Comparison of ENCODE assay signal across 1 cellular context in genomic region chr10:72248477-72249151, GRCh38.
TF ChIP-seq lines count a peak whose summit lies in the region.

No MANE protein-coding gene starts in this region.

TF ChIP-seq in HepG2, 621 proteins besides CTCF, POLR2A, EP300 and RAD21 (continued from another document and continues in another):
- TF ChIP-seq ZNF260 (CRISPR knock-in tag; IDR thresholded peaks at IDR 0.05; ENCODE audit: borderline replicate concordance, low read depth) (no peak), ZNF256 (CRISPR knock-in tag; conservative IDR thresholded peaks at IDR 0.05) (no peak), NFIB (CRISPR knock-in tag; IDR thresholded peaks at IDR 0.05; ENCODE audit: borderline replicate concordance) (no peak), FOXA3 (CRISPR knock-in tag; IDR thresholded peaks at IDR 0.05) (no peak), ZNF501 (CRISPR knock-in tag; IDR thresholded peaks at IDR 0.05) (peak; percentile 73), BRCA1 (CRISPR knock-in tag; IDR thresholded peaks at IDR 0.05) (no peak), NCOR1 (IDR thresholded peaks at IDR 0.05; ENCODE audit: borderline replicate concordance, low read length) (no peak), MXI1 (IDR thresholded peaks at IDR 0.05; ENCODE audit: borderline replicate concordance, low read depth, low read length) (no peak), TMF1 (CRISPR knock-in tag; IDR thresholded peaks at IDR 0.05; ENCODE audit: low read depth) (no peak), MNT (IDR thresholded peaks at IDR 0.05) (no peak), CEBPG (CRISPR knock-in tag; IDR thresholded peaks at IDR 0.05) (peak; percentile 51; the same call in 1 of the 2 replicates), ZNF800 (CRISPR knock-in tag; IDR thresholded peaks at IDR 0.05) (no peak), ARID5B (CRISPR knock-in tag; IDR thresholded peaks at IDR 0.05) (0 out of 2 replicates have a peak, but pooled peaks have one; percentile 38), SRF (IDR thresholded peaks at IDR 0.05; ENCODE audit: low read depth, low read length) (no peak), ATF7-NPFF (CRISPR knock-in tag; IDR thresholded peaks at IDR 0.05; ENCODE audit: low read depth) (no peak; the same call in 1 of the 2 replicates), GATAD2A (CRISPR knock-in tag; IDR thresholded peaks at IDR 0.05) (no peak), HNRNPLL (IDR thresholded peaks at IDR 0.05; ENCODE audit: low read depth, low read length, poor library complexity, severe bottlenecking) (no peak), MYC (CRISPR knock-in tag; IDR thresholded peaks at IDR 0.05; ENCODE audit: borderline replicate concordance) (peak; percentile 81; the same call in 1 of the 2 replicates), ZC3H4 (CRISPR knock-in tag; IDR thresholded peaks at IDR 0.05; ENCODE audit: borderline replicate concordance) (no peak), XBP1 (CRISPR knock-in tag; IDR thresholded peaks at IDR 0.05) (no peak), ZSCAN9 (CRISPR knock-in tag; IDR thresholded peaks at IDR 0.05; ENCODE audit: borderline replicate concordance) (0 out of 2 replicates have a peak, but pooled peaks have one; percentile 74), MIER2 (CRISPR knock-in tag; IDR thresholded peaks at IDR 0.05) (no peak), CBX2 (IDR thresholded peaks at IDR 0.05; ENCODE audit: low read depth, low read length) (no peak), CBX2 (CRISPR knock-in tag; IDR thresholded peaks at IDR 0.05; ENCODE audit: low read depth) (0 out of 2 replicates have a peak, but pooled peaks have one; percentile 61), TBP (CRISPR knock-in tag; IDR thresholded peaks at IDR 0.05) (peak; percentile 72; the same call in 1 of the 2 replicates), GFI1 (CRISPR knock-in tag; IDR thresholded peaks at IDR 0.05; ENCODE audit: borderline replicate concordance) (no peak), ZNF335 (CRISPR knock-in tag; IDR thresholded peaks at IDR 0.05) (0 out of 2 replicates have a peak, but pooled peaks have one; percentile 56), ZNF275 (CRISPR knock-in tag; IDR thresholded peaks at IDR 0.05; ENCODE audit: borderline replicate concordance) (no peak), BHLHE40 (IDR thresholded peaks at IDR 0.05; ENCODE audit: low read length) (no peak), MIER3 (CRISPR knock-in tag; IDR thresholded peaks at IDR 0.05; ENCODE audit: borderline replicate concordance) (peak; percentile 59; the same call in 1 of the 2 replicates), AHR (CRISPR knock-in tag; IDR thresholded peaks at IDR 0.05) (no peak), MEIS2 (CRISPR knock-in tag; IDR thresholded peaks at IDR 0.05) (0 out of 2 replicates have a peak, but pooled peaks have one; percentile 40), ZNF20 (CRISPR knock-in tag; IDR thresholded peaks at IDR 0.05) (no peak), ZNF292 (CRISPR knock-in tag; IDR thresholded peaks at IDR 0.05; ENCODE audit: borderline replicate concordance, low read depth) (peak; percentile 92), ZNF747 (CRISPR knock-in tag; IDR thresholded peaks at IDR 0.05; ENCODE audit: borderline replicate concordance) (no peak), ZNF780A (CRISPR knock-in tag; IDR thresholded peaks at IDR 0.05) (no peak), ZBTB10 (CRISPR knock-in tag; IDR thresholded peaks at IDR 0.05; ENCODE audit: borderline replicate concordance) (no peak; the same call in 1 of the 2 replicates), ZNF607 (CRISPR knock-in tag; IDR thresholded peaks at IDR 0.05; ENCODE audit: borderline replicate concordance) (0 out of 2 replicates have a peak, but pooled peaks have one; percentile 32), ZNF614 (CRISPR knock-in tag; IDR thresholded peaks at IDR 0.05; ENCODE audit: borderline replicate concordance) (peak; percentile 58; the same call in 1 of the 2 replicates), ZNF879 (CRISPR knock-in tag; IDR thresholded peaks at IDR 0.05) (no peak), ZNF839 (CRISPR knock-in tag; IDR thresholded peaks at IDR 0.05; ENCODE audit: borderline replicate concordance) (no peak), ZMAT5 (CRISPR knock-in tag; IDR thresholded peaks at IDR 0.05; ENCODE audit: borderline replicate concordance, low read depth) (no peak), SKI (IDR thresholded peaks at IDR 0.05; ENCODE audit: partially characterized antibody) (no peak), SMARCC2 (IDR thresholded peaks at IDR 0.05) (no peak), HOXD1 (CRISPR knock-in tag; IDR thresholded peaks at IDR 0.05) (no peak), ARNTL (CRISPR knock-in tag; IDR thresholded peaks at IDR 0.05) (peak; percentile 19; the same call in 1 of the 2 replicates), ZNF382 (CRISPR knock-in tag; IDR thresholded peaks at IDR 0.05; ENCODE audit: borderline replicate concordance) (no peak), ZNF567 (CRISPR knock-in tag; IDR thresholded peaks at IDR 0.05; ENCODE audit: borderline replicate concordance) (peak; percentile 31; the same call in 1 of the 2 replicates), MED13 (CRISPR knock-in tag; IDR thresholded peaks at IDR 0.05) (no peak)
- TF ChIP-seq, protein P1, sequence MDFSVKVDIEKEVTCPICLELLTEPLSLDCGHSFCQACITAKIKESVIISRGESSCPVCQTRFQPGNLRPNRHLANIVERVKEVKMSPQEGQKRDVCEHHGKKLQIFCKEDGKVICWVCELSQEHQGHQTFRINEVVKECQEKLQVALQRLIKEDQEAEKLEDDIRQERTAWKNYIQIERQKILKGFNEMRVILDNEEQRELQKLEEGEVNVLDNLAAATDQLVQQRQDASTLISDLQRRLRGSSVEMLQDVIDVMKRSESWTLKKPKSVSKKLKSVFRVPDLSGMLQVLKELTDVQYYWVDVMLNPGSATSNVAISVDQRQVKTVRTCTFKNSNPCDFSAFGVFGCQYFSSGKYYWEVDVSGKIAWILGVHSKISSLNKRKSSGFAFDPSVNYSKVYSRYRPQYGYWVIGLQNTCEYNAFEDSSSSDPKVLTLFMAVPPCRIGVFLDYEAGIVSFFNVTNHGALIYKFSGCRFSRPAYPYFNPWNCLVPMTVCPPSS (IDR thresholded peaks at IDR 0.05): no peak
- TF ChIP-seq, protein P2, sequence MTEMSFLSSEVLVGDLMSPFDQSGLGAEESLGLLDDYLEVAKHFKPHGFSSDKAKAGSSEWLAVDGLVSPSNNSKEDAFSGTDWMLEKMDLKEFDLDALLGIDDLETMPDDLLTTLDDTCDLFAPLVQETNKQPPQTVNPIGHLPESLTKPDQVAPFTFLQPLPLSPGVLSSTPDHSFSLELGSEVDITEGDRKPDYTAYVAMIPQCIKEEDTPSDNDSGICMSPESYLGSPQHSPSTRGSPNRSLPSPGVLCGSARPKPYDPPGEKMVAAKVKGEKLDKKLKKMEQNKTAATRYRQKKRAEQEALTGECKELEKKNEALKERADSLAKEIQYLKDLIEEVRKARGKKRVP (CRISPR knock-in tag; IDR thresholded peaks at IDR 0.05): no peak; a peak in 1 of 4 replicates
- TF ChIP-seq, protein P3, sequence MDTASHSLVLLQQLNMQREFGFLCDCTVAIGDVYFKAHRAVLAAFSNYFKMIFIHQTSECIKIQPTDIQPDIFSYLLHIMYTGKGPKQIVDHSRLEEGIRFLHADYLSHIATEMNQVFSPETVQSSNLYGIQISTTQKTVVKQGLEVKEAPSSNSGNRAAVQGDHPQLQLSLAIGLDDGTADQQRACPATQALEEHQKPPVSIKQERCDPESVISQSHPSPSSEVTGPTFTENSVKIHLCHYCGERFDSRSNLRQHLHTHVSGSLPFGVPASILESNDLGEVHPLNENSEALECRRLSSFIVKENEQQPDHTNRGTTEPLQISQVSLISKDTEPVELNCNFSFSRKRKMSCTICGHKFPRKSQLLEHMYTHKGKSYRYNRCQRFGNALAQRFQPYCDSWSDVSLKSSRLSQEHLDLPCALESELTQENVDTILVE (CRISPR knock-in tag; IDR thresholded peaks at IDR 0.05): no peak; the same call in 1 of the 2 replicates
